In genomic region chr4:139454646-139455045, GRCh38 we compare ENCODE assay signal across 7 cellular contexts. TPM values are rescaled to one million over a fixed set of nuclear protein-coding genes. Genes with fewer than 3 reads are reported as not detected.
DNase-seq lines count a peak whose midpoint lies in the region; ATAC-seq and TF ChIP-seq lines count a peak whose summit lies in the region.

No MANE protein-coding gene starts in this region.

- no peak for TF ChIP-seq CTCF in fibroblast of mammary gland (conservative IDR thresholded peaks at IDR 0.05; ENCODE audit: control insufficient read depth, insufficient read depth, low read depth, low read length)
- TF ChIP-seq CTCF in gastrocnemius medialis (IDR thresholded peaks at IDR 0.05 in 4 of 5, conservative IDR thresholded peaks at IDR 0.05 in 1 of 5), result no peak

- H2AFZ ChIP-seq in GM23248, result peak overlapping the region; percentile 88

- H3K36me3 ChIP-seq in GM23248 (ENCODE audit: low read depth), result no peaks in the 10 kb centered on the region
- H3K36me3 ChIP-seq in gastrocnemius medialis, result no peaks in the 10 kb centered on the region

- H3K27me3 ChIP-seq in GM23248 (replicated peaks; ENCODE audit: insufficient read depth) (no peaks in the 10 kb centered on the region), gastrocnemius medialis (no peaks in the 10 kb centered on the region)

- 1% methylated on average over 8 of the region's 8 CpGs for WGBS in GM23248 (ENCODE audit: low coverage in 1 of 2, low lambda C conversion rate in 2 of 2, missing lambda C conversion rate in 2 of 2), 2 experiments

- H3K4me2 ChIP-seq in GM23248 (ENCODE audit: unreplicated experiment), result peak overlapping the region; percentile 96

- H3K4me3 ChIP-seq in GM23248 (peak overlapping the region; percentile 85), fibroblast of mammary gland (ENCODE audit: control insufficient read depth, low read depth, low read length) (peak overlapping the region; percentile 82), gastrocnemius medialis (peak overlapping the region; percentile 69 to 98 (median 80))

- ATAC-seq in gastrocnemius medialis (no peak), GM18858 (IDR thresholded peaks at IDR 0.05; ENCODE audit: unreplicated experiment) (no peak)

- no peaks in the 10 kb centered on the region for H3K9me2 ChIP-seq in GM23248 (ENCODE audit: insufficient read depth)

- no peaks in the 10 kb centered on the region for H4K20me1 ChIP-seq in GM23248 (ENCODE audit: insufficient read depth)

- H3K9ac ChIP-seq in GM23248, result peak overlapping the region; percentile 90

- no peaks in the 10 kb centered on the region for H3K9me3 ChIP-seq in GM23248 (ENCODE audit: low read depth)
- no peaks in the 10 kb centered on the region for H3K9me3 ChIP-seq in gastrocnemius medialis

- DNase-seq in GM23248 (peak; percentile 43), RKO (ENCODE audit: low spot score) (peak; percentile 20), fibroblast of mammary gland (ENCODE audit: low read depth) (peak; percentile 10), gastrocnemius medialis (no peak), NCI-H2196 treated with DMSO at 0.1 percent for 48 hours (lab: John Stamatoyannopoulos, UW; ENCODE audit: unreplicated experiment) (no peak), GM19238 (ENCODE audit: insufficient read length, low spot score) (no peak)

- H3K79me2 ChIP-seq in GM23248 (ENCODE audit: insufficient read depth), result peaks cover 83% of the 10 kb centered on the region

- intact Hi-C loops in gastrocnemius medialis (cut with DNase I; ENCODE audit: low total_unique reads), result loop anchor here (1.0 to 10.0 kb wide), 8 partner anchors 54 to 700 kb away; partner anchors contain the start of genes ELF2, MAML3 and NAA15

- peak overlapping the region; percentile 87; the same call in 1 of the 2 replicates for H3K27ac ChIP-seq in GM23248
- peak overlapping the region; percentile 88 to 96 (median 95) for H3K27ac ChIP-seq in gastrocnemius medialis

- H3K4me1 ChIP-seq in GM23248 (ENCODE audit: insufficient read depth) (peaks cover 51% of the 10 kb centered on the region), gastrocnemius medialis (peaks cover 30 to 39% of the 10 kb centered on the region in 2 donors)

- TF ChIP-seq POLR2A in gastrocnemius medialis (IDR thresholded peaks at IDR 0.05), result no peak

- peaks cover 19% of the 10 kb centered on the region for H3F3A ChIP-seq in GM23248 (ENCODE audit: insufficient read depth)

- in situ Hi-C loops in GM23248 (cut with MboI), result no loop called here
- in situ Hi-C loops in gastrocnemius medialis (cut with MboI; ENCODE audit: low sequenced_read_pairs in 4 of 4), result no loop called here

RNA-seq across cellular contexts. Expression of gene RAB33B, which starts 0.7 kb away (rescaled TPM):
- total RNA-seq in GM23248 (2014; rRNA removed; shearing (Covaris generic)), result 13.2 and 15.2 TPM in 2 replicates
- polyA plus RNA-seq in GM23248 (2016; fragmentation: Nextera tagmentation; extraction: Ambion mirVana), result 10.2 and 11.6 TPM in 2 replicates
- total RNA-seq in gastrocnemius medialis, result 1 to 10 TPM; 3.3 to 7.5 (median 5.7) TPM

Comparison
In these comparisons a context has a peak if more than half of its experiments do, and no peak if none do; other contexts are left out.
1. DNase-seq: peak in GM23248 (single experiment), RKO (single experiment) and fibroblast of mammary gland (single experiment); none in gastrocnemius medialis (0 of 2), NCI-H2196 treated with DMSO at 0.1 percent for 48 hours (single experiment) and GM19238 (single experiment).
2. Peak in every context shown above with its lines, with median percentiles within 50 percentile points of each other: H3K4me3 ChIP-seq.